1 cellular context compared by ENCODE assay signal in the genomic region with DNA sequence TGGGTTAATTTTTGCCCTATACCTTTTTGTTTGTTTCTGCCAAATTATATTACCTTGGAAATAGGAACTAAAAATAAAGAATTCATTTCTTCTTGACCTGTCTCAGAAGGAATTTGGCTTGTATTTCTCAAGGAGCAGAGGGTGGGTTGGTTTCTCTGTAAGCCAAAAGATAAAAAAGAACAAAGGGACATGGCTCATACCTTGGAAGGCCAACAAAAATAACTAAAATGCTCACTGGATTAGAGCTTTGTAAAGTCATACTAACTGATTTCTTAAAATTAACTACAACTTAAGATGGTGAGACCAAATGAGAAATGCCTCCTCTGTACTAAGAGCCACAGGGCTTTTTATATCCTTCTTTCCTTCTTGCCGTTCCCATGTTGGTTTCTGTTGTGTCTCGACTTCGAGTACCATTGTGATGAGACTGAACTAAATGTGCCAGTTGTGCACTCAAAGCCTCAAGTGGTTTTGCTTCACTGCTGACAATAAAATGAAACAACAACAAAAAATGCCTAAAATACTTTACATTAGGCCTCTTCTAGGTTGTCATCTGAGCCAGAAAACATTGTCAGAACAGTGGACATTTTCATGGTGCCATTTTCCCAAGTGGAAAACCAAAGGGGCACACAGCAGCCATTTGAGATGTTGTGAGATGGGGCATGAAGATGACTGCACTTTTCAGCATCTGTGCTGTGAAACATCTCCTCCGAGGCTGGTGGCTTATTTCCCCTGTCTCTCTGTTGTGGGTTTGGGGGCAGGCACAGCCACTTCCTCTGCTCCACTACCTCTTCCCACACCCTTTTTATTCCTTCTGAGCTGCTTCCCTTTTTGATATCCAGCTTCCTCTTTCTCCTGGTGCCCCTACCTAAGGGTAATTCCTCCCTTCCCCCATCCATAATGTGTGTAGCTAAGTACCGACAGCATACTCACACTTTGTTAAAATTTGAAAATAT.
TF ChIP-seq lines count a peak whose summit lies in the region.

No MANE protein-coding gene starts in this region.

TF ChIP-seq in GM23338, 12 proteins besides CTCF, POLR2A, EP300 and RAD21 (continued from another document):
- TF ChIP-seq, protein P1, sequence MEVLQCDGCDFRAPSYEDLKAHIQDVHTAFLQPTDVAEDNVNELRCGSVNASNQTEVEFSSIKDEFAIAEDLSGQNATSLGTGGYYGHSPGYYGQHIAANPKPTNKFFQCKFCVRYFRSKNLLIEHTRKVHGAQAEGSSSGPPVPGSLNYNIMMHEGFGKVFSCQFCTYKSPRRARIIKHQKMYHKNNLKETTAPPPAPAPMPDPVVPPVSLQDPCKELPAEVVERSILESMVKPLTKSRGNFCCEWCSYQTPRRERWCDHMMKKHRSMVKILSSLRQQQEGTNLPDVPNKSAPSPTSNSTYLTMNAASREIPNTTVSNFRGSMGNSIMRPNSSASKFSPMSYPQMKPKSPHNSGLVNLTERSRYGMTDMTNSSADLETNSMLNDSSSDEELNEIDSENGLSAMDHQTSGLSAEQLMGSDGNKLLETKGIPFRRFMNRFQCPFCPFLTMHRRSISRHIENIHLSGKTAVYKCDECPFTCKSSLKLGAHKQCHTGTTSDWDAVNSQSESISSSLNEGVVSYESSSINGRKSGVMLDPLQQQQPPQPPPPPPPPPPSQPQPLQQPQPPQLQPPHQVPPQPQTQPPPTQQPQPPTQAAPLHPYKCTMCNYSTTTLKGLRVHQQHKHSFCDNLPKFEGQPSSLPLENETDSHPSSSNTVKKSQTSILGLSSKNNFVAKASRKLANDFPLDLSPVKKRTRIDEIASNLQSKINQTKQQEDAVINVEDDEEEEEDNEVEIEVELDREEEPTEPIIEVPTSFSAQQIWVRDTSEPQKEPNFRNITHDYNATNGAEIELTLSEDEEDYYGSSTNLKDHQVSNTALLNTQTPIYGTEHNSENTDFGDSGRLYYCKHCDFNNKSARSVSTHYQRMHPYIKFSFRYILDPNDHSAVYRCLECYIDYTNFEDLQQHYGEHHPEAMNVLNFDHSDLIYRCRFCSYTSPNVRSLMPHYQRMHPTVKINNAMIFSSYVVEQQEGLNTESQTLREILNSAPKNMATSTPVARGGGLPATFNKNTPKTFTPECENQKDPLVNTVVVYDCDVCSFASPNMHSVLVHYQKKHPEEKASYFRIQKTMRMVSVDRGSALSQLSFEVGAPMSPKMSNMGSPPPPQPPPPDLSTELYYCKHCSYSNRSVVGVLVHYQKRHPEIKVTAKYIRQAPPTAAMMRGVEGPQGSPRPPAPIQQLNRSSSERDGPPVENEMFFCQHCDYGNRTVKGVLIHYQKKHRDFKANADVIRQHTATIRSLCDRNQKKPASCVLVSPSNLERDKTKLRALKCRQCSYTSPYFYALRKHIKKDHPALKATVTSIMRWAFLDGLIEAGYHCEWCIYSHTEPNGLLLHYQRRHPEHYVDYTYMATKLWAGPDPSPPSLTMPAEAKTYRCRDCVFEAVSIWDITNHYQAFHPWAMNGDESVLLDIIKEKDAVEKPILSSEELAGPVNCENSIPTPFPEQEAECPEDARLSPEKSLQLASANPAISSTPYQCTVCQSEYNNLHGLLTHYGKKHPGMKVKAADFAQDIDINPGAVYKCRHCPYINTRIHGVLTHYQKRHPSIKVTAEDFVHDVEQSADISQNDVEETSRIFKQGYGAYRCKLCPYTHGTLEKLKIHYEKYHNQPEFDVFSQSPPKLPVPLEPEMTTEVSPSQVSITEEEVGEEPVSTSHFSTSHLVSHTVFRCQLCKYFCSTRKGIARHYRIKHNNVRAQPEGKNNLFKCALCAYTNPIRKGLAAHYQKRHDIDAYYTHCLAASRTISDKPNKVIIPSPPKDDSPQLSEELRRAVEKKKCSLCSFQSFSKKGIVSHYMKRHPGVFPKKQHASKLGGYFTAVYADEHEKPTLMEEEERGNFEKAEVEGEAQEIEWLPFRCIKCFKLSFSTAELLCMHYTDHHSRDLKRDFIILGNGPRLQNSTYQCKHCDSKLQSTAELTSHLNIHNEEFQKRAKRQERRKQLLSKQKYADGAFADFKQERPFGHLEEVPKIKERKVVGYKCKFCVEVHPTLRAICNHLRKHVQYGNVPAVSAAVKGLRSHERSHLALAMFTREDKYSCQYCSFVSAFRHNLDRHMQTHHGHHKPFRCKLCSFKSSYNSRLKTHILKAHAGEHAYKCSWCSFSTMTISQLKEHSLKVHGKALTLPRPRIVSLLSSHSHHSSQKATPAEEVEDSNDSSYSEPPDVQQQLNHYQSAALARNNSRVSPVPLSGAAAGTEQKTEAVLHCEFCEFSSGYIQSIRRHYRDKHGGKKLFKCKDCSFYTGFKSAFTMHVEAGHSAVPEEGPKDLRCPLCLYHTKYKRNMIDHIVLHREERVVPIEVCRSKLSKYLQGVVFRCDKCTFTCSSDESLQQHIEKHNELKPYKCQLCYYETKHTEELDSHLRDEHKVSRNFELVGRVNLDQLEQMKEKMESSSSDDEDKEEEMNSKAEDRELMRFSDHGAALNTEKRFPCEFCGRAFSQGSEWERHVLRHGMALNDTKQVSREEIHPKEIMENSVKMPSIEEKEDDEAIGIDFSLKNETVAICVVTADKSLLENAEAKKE (CRISPR knock-in tag; IDR thresholded peaks at IDR 0.05) = no peak
- no peak for TF ChIP-seq STAT1 (IDR thresholded peaks at IDR 0.05; ENCODE audit: unreplicated experiment)
